ENCODE assay signal across 1 cellular context in the genomic region with DNA sequence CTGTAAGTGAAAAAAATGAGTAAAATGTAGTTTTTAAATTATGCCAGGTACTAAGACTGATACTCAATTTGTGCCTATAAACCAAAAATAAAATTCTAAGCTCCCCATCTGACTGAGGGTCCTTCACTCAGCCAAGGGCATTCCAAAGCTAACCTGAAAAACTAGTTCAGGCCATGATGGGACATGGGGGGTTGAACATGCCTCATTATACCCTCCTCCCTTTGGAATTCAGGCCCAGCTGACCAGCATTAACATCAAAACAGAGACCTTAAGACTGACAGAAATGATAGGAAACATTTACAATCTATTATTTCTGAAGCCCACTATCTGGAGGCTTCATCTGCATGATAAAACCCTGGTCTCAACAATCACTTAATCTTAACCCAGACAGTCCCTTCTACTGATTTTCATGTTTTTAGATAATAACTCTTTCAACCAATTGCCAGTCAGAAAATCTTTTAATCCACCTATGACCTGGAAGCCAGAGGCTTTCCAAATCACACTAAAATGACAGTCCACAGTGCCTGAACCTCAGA.
TF ChIP-seq lines count a peak whose summit lies in the region.

No MANE protein-coding gene starts in this region.

TF ChIP-seq in H1, 55 proteins besides CTCF, POLR2A, EP300 and RAD21 (continued from another document):
- TF ChIP-seq FOSL1 (IDR thresholded peaks at IDR 0.05; ENCODE audit: insufficient read depth, low read depth, low read length) (no peak), ZNF274 (IDR thresholded peaks at IDR 0.05; ENCODE audit: borderline replicate concordance, extremely low read depth, low read length) (no peak), JUN (IDR thresholded peaks at IDR 0.05; ENCODE audit: low read depth, low read length) (no peak), RFX5 (IDR thresholded peaks at IDR 0.05; ENCODE audit: borderline replicate concordance, low read depth, low read length) (no peak), HDAC2 (IDR thresholded peaks at IDR 0.05; ENCODE audit: borderline replicate concordance in 1 of 2, low read depth in 2 of 2, low read length in 2 of 2) (no peak), NANOG (IDR thresholded peaks at IDR 0.05; ENCODE audit: insufficient read depth, low read depth, low read length, poor library complexity, severe bottlenecking) (no peak), HDAC6 (IDR thresholded peaks at IDR 0.05; ENCODE audit: low read depth, low read length) (no peak), TAF7 (optimal IDR thresholded peaks at IDR 0.05; ENCODE audit: borderline replicate concordance, low read depth, low read length) (no peak), BCL11A (IDR thresholded peaks at IDR 0.05; ENCODE audit: low read depth in 2 of 2, low read length in 2 of 2) (peak in 1 of 2 experiments; percentile 33), CHD2 (IDR thresholded peaks at IDR 0.05; ENCODE audit: low read length) (peak; percentile 62), TBP (IDR thresholded peaks at IDR 0.05; ENCODE audit: low read depth, low read length) (no peak), PHF8 (conservative IDR thresholded peaks at IDR 0.05; ENCODE audit: low read depth, low read length) (no peak), POLR2AphosphoS5 (IDR thresholded peaks at IDR 0.05; ENCODE audit: low read depth, low read length) (no peak), KDM4A (IDR thresholded peaks at IDR 0.05; ENCODE audit: low read depth, low read length, severe bottlenecking) (no peak), TCF12 (IDR thresholded peaks at IDR 0.05; ENCODE audit: low read depth, low read length) (peak; percentile 57; the same call in 1 of the 2 replicates), POU5F1 (IDR thresholded peaks at IDR 0.05; ENCODE audit: low read depth, low read length) (0 out of 2 replicates have a peak, but pooled peaks have one; percentile 9), KDM5A (IDR thresholded peaks at IDR 0.05; ENCODE audit: low read length) (no peak), YY1 (IDR thresholded peaks at IDR 0.05; ENCODE audit: low read depth, low read length) (0 out of 2 replicates have a peak, but pooled peaks have one; percentile 46), SIN3A (conservative IDR thresholded peaks at IDR 0.05 in 1 of 2, IDR thresholded peaks at IDR 0.05 in 1 of 2; ENCODE audit: low read depth in 1 of 2, low read length in 2 of 2) (peak in 1 of 2 experiments; percentile 86; a peak in 2 of 4 replicates), GABPA (IDR thresholded peaks at IDR 0.05; ENCODE audit: borderline replicate concordance, insufficient read depth, low read length) (no peak), SP1 (IDR thresholded peaks at IDR 0.05; ENCODE audit: low read depth, low read length) (peak; percentile 93), ASH2L (IDR thresholded peaks at IDR 0.05; ENCODE audit: low read length) (peak; percentile 55), SP2 (IDR thresholded peaks at IDR 0.05; ENCODE audit: low read length) (no peak), SIX5 (IDR thresholded peaks at IDR 0.05; ENCODE audit: low read depth, low read length) (no peak), CREB1 (IDR thresholded peaks at IDR 0.05) (no peak), BRCA1 (IDR thresholded peaks at IDR 0.05; ENCODE audit: low read depth, low read length) (no peak)
- TF ChIP-seq, protein P1, sequence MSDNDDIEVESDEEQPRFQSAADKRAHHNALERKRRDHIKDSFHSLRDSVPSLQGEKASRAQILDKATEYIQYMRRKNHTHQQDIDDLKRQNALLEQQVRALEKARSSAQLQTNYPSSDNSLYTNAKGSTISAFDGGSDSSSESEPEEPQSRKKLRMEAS (IDR thresholded peaks at IDR 0.05), result peak; percentile 26; the same call in 1 of the 2 replicates
- TF ChIP-seq, protein P2, sequence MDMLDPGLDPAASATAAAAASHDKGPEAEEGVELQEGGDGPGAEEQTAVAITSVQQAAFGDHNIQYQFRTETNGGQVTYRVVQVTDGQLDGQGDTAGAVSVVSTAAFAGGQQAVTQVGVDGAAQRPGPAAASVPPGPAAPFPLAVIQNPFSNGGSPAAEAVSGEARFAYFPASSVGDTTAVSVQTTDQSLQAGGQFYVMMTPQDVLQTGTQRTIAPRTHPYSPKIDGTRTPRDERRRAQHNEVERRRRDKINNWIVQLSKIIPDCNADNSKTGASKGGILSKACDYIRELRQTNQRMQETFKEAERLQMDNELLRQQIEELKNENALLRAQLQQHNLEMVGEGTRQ (IDR thresholded peaks at IDR 0.05; ENCODE audit: low read length), result no peak
